ENCODE assay signal across 9 cellular contexts in the genomic region with DNA sequence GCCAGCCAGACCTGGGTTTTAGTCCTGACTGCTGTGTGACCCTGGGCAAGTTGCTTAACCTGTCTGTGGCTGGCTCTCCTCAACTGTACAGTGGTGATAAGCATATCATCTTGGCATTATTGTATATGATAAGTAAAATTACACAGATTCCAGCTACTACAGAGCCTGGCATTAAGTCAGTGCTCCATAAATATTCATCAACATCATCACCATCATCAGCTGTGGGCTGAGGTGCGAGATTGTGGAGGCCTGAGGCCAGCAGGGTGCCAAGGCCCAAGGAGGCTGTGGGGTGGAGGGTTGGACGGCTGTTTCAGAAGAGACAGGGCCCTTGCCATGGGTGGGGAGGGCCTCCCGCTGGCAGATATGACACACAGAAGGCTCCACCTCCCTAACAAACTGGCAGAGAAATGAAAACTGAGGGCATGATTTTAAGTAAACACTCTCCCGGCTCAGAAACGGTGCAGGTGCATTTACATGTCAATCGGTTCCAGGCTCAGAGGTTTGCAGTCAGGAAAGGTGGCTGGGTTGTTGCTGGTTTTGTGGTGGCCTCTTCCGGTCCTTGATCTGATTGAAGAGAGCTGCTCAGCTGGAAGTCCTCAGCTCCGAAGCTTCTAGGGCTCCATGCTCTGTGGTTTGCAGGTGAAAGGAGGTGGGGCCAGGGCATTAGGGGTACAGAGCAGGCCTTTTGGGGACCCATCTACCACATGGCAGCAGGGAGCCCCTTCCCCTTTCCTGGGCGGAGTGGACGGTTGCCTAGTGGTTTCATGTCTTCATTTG. TPM values are rescaled to one million over a fixed set of nuclear protein-coding genes. Genes with fewer than 3 reads are reported as not detected.
DNase-seq lines count a peak whose midpoint lies in the region; ATAC-seq, FAIRE-seq and TF ChIP-seq lines count a peak whose summit lies in the region.
"Had no signal": no experiment of that assay in that cellular context is flagged by ENCODE, and none has a peak within 500 bp of the region (broad histone marks: within the 10 kb centered on the region; RNA-seq: fewer than 3 reads in every experiment).

No MANE protein-coding gene starts in this region.

- TF ChIP-seq RAD21 in HepG2 (CRISPR knock-in tag; IDR thresholded peaks at IDR 0.05) = no peak

- no peaks in the 10 kb centered on the region for H3K4me1 ChIP-seq in HepG2 (ENCODE audit: insufficient read depth, low read length)
- peaks cover 4% of the 10 kb centered on the region; the same call in 1 of the 2 replicates for H3K4me1 ChIP-seq in Karpas-422 (ENCODE audit: low read length)

- H3K9ac ChIP-seq in HepG2 (ENCODE audit: insufficient read depth, low read depth, low read length) (no peak overlapping the region), Karpas-422 (ENCODE audit: low read length) (no peak overlapping the region)

- H3K9me3 ChIP-seq in HepG2 (ENCODE audit: low read length) (no peaks in the 10 kb centered on the region), Karpas-422 (ENCODE audit: low read length) (no peaks in the 10 kb centered on the region)

- H3K27ac ChIP-seq in HepG2 (ENCODE audit: extremely low read length, insufficient read depth, low read length) = no peak overlapping the region
- H3K27ac ChIP-seq in Karpas-422 (ENCODE audit: low read length) = no peak overlapping the region
- H3K27ac ChIP-seq: epithelial cell of prostate had no signal

- WGBS in HepG2 (ENCODE audit: low lambda C conversion rate) = 34% methylated on average over 7 of the region's 10 CpGs

- ATAC-seq in GM19043 (IDR thresholded peaks at IDR 0.05; ENCODE audit: low read depth, unreplicated experiment) = peak; percentile 72
- no peak for ATAC-seq in HepG2
- no peak for ATAC-seq in HG03565 (IDR thresholded peaks at IDR 0.05; ENCODE audit: unreplicated experiment)

- in situ Hi-C loops in HepG2 (cut with HindIII; ENCODE audit: extremely low pct_ligation_motif_present, low pct_unique_long_range_greater_than_20kb) = no loop called here

- no peak overlapping the region for H3K4me3 ChIP-seq in HepG2 (replicated peaks in 1 of 3; ENCODE audit: insufficient read depth in 1 of 3, low read depth in 2 of 3, low read length in 3 of 3)
- no peak overlapping the region for H3K4me3 ChIP-seq in Karpas-422 (ENCODE audit: low read length)

- DNase-seq in LoVo (ENCODE audit: low spot score) (peak; percentile 42), HepG2 (ENCODE audit: low spot score) (no peak), NCI-H1694 (lab: John Stamatoyannopoulos, UW) (no peak), midbrain (lab: John Stamatoyannopoulos, UW) (no peak), Karpas-422 (no peak)
- peak; percentile 24 to 43 for DNase-seq in activated CD4-positive, alpha-beta T cell treated with anti-CD3 and anti-CD28 coated beads, Interleukin-2, amount 50 U/mL, for 48 hours

- H3K79me2 ChIP-seq in HepG2 (ENCODE audit: insufficient read depth, low read length) = no peaks in the 10 kb centered on the region
- H3K79me2 ChIP-seq in Karpas-422 (ENCODE audit: low read length) = no peaks in the 10 kb centered on the region

- H3K36me3 ChIP-seq in HepG2 (replicated peaks in 1 of 2; ENCODE audit: control insufficient read depth in 1 of 2, insufficient read depth in 2 of 2, low read length in 2 of 2) (no peaks in the 10 kb centered on the region), Karpas-422 (ENCODE audit: insufficient read depth, low read length) (no peaks in the 10 kb centered on the region)

- TF ChIP-seq EP300 in HepG2 (IDR thresholded peaks at IDR 0.05; ENCODE audit: low read depth in 2 of 2, low read length in 2 of 2) = no peak
- TF ChIP-seq EP300 in HepG2 (CRISPR knock-in tag; IDR thresholded peaks at IDR 0.05; ENCODE audit: borderline replicate concordance) = no peak

- POLR2A ChIA-PET in HepG2 (lab: Yijun Ruan, JAX) = no interaction called here

- TF ChIP-seq POLR2A in HepG2 (IDR thresholded peaks at IDR 0.05; ENCODE audit: insufficient read depth in 1 of 2, low read depth in 2 of 2, low read length in 2 of 2) = no peak

- no peaks in the 10 kb centered on the region for H3K9me2 ChIP-seq in Karpas-422 (replicated peaks; ENCODE audit: insufficient read depth, low read length)

- H2AFZ ChIP-seq in HepG2 (ENCODE audit: low read length) (no peak overlapping the region), Karpas-422 (ENCODE audit: low read length) (no peak overlapping the region)

- no TSS peak for BruUV-seq in HepG2 (replicated peaks; lab: Mats Ljungman, UMichigan)

- TF ChIP-seq CTCF in HepG2 (CRISPR knock-in tag; IDR thresholded peaks at IDR 0.05) = no peak

- intact Hi-C loops in HepG2 (cut with micrococcal nuclease; ENCODE audit: unreplicated experiment) = no loop called here

- H4K20me1 ChIP-seq in HepG2 (ENCODE audit: insufficient read depth, low read length) (peaks cover 2% of the 10 kb centered on the region; the same call in 1 of the 2 replicates), Karpas-422 (ENCODE audit: insufficient read depth, low read depth, low read length) (no peaks in the 10 kb centered on the region)

- no peak overlapping the region for H3K4me2 ChIP-seq in HepG2 (ENCODE audit: low read depth, low read length)
- H3K4me2 ChIP-seq in Karpas-422 (ENCODE audit: low read depth, low read length, poor library complexity, severe bottlenecking) = no peak overlapping the region

- no peak for FAIRE-seq in HepG2 (lab: Jason Lieb, UNC)

- H3K27me3 ChIP-seq in HepG2 (ENCODE audit: control insufficient read depth in 1 of 2, insufficient read depth in 2 of 2, low read length in 2 of 2) (peaks cover 6 to 56% of the 10 kb centered on the region in 2 experiments), Karpas-422 (ENCODE audit: low read length) (no peaks in the 10 kb centered on the region)

- CTCF ChIA-PET in HepG2 (lab: Yijun Ruan, JAX; ENCODE audit: low intra/inter-chr PET ratio, low total read pairs) = no interaction called here

TF ChIP-seq in HepG2, 621 proteins besides CTCF, POLR2A, EP300 and RAD21:
- TF ChIP-seq MAF1 (CRISPR knock-in tag; IDR thresholded peaks at IDR 0.05; ENCODE audit: borderline replicate concordance) (no peak), ZNF768 (CRISPR knock-in tag; IDR thresholded peaks at IDR 0.05) (peak; percentile 21; the same call in 1 of the 2 replicates)

RNA-seq across cellular contexts. Expression of gene CRYGN, which starts 10.2 kb away (rescaled TPM):
- total RNA-seq in HepG2 (2016; rRNA removed; fragmentation: Illumina TruSeq; extraction: Trizol) = not detected in 2 replicates
- total RNA-seq in HepG2 (2016; cell fraction: cytosol; rRNA removed; fragmentation: Illumina TruSeq; extraction: Trizol; ENCODE audit: low read depth) = not detected in 2 replicates
- not detected in 2 replicates for total RNA-seq in HepG2 (2016; cell fraction: insoluble cytoplasmic fraction; rRNA removed; fragmentation: Illumina TruSeq; extraction: Trizol)
- not detected in 2 replicates for total RNA-seq in HepG2 (2016; cell fraction: membrane; rRNA removed; fragmentation: Illumina TruSeq; extraction: Trizol)
- total RNA-seq in HepG2 (2016; cell fraction: nucleus; rRNA removed; fragmentation: Illumina TruSeq; extraction: Trizol) = not detected in 2 replicates
- polyA plus RNA-seq in HepG2 (2011; rRNA removed) = 0.11 TPM in 1 of 2 replicates, not detected in the other
- not detected in 2 replicates for polyA plus RNA-seq in HepG2 (2011; cell fraction: cytosol; rRNA removed)
- polyA plus RNA-seq in HepG2 (2011; cell fraction: nucleus; rRNA removed) = 0.14 and 0.18 TPM in 2 replicates
- polyA plus RNA-seq in HepG2 (2012) = not detected in 2 replicates
- not detected in 2 replicates for polyA plus RNA-seq in HepG2 (2016; cell fraction: cytosol; fragmentation: Illumina TruSeq; extraction: Trizol; ENCODE audit: low read depth)
- polyA plus RNA-seq in HepG2 (2016; cell fraction: insoluble cytoplasmic fraction; fragmentation: Illumina TruSeq; extraction: Trizol; ENCODE audit: low read depth) = not detected in 2 replicates
- not detected in 2 replicates for polyA plus RNA-seq in HepG2 (2016; cell fraction: membrane; fragmentation: Illumina TruSeq; extraction: Trizol; ENCODE audit: low read depth)
- polyA plus RNA-seq in HepG2 (2016; cell fraction: nucleus; fragmentation: Illumina TruSeq; extraction: Trizol; ENCODE audit: insufficient read depth, low read depth) = not detected in 2 replicates
- polyA minus RNA-seq in HepG2 (2011; rRNA and poly(A)+ RNA removed; ENCODE audit: low replicate concordance) = 0.07 TPM in 1 of 2 replicates, not detected in the other
- polyA minus RNA-seq in HepG2 (2011; cell fraction: cytosol; rRNA and poly(A)+ RNA removed) = not detected in 2 replicates
- not detected in 2 replicates for polyA minus RNA-seq in HepG2 (2011; cell fraction: nucleus; rRNA and poly(A)+ RNA removed)
- not detected in 2 replicates for total RNA-seq in Karpas-422 (2014; rRNA removed; shearing (Covaris generic); ENCODE audit: low replicate concordance)

RNA-seq across cellular contexts. Expression of gene WDR86, which starts 19.9 kb away (rescaled TPM):
- 0.11 TPM in 1 of 2 replicates, not detected in the other for total RNA-seq in HepG2 (2016; rRNA removed; fragmentation: Illumina TruSeq; extraction: Trizol)
- not detected in 2 replicates for total RNA-seq in HepG2 (2016; cell fraction: cytosol; rRNA removed; fragmentation: Illumina TruSeq; extraction: Trizol; ENCODE audit: low read depth)
- total RNA-seq in HepG2 (2016; cell fraction: insoluble cytoplasmic fraction; rRNA removed; fragmentation: Illumina TruSeq; extraction: Trizol) = not detected in 2 replicates
- total RNA-seq in HepG2 (2016; cell fraction: membrane; rRNA removed; fragmentation: Illumina TruSeq; extraction: Trizol) = 0.24 TPM in 1 of 2 replicates, not detected in the other
- total RNA-seq in HepG2 (2016; cell fraction: nucleus; rRNA removed; fragmentation: Illumina TruSeq; extraction: Trizol) = 0.50 TPM in 1 of 2 replicates, not detected in the other
- polyA plus RNA-seq in HepG2 (2011; rRNA removed) = 2.9 and 4.3 TPM in 2 replicates
- polyA plus RNA-seq in HepG2 (2011; cell fraction: cytosol; rRNA removed) = 1.2 and 2.5 TPM in 2 replicates
- polyA plus RNA-seq in HepG2 (2011; cell fraction: nucleus; rRNA removed) = 22.1 and 28.5 TPM in 2 replicates
- 1.7 and 1.9 TPM in 2 replicates for polyA plus RNA-seq in HepG2 (2012)
- polyA plus RNA-seq in HepG2 (2016; cell fraction: cytosol; fragmentation: Illumina TruSeq; extraction: Trizol; ENCODE audit: low read depth) = 0.14 TPM in 1 of 2 replicates, not detected in the other
- polyA plus RNA-seq in HepG2 (2016; cell fraction: insoluble cytoplasmic fraction; fragmentation: Illumina TruSeq; extraction: Trizol; ENCODE audit: low read depth) = not detected in 2 replicates
- 0.15 and 0.16 TPM in 2 replicates for polyA plus RNA-seq in HepG2 (2016; cell fraction: membrane; fragmentation: Illumina TruSeq; extraction: Trizol; ENCODE audit: low read depth)
- 0.61 TPM in 1 of 2 replicates, not detected in the other for polyA plus RNA-seq in HepG2 (2016; cell fraction: nucleus; fragmentation: Illumina TruSeq; extraction: Trizol; ENCODE audit: insufficient read depth, low read depth)
- 3.2 TPM in 1 of 2 replicates, not detected in the other for polyA minus RNA-seq in HepG2 (2011; rRNA and poly(A)+ RNA removed; ENCODE audit: low replicate concordance)
- 0.59 and 1.6 TPM in 2 replicates for polyA minus RNA-seq in HepG2 (2011; cell fraction: cytosol; rRNA and poly(A)+ RNA removed)
- polyA minus RNA-seq in HepG2 (2011; cell fraction: nucleus; rRNA and poly(A)+ RNA removed) = 5.0 TPM in 2 replicates
- total RNA-seq in Karpas-422 (2014; rRNA removed; shearing (Covaris generic); ENCODE audit: low replicate concordance) = not detected in 2 replicates

Comparison
In these comparisons a context has a peak if more than half of its experiments do, and no peak if none do; other contexts are left out.
1. DNase-seq: peak in LoVo (single experiment) and activated CD4-positive, alpha-beta T cell treated with anti-CD3 and anti-CD28 coated beads, Interleukin-2, amount 50 U/mL, for 48 hours (2 of 2); none in HepG2 (single experiment), NCI-H1694 (single experiment), midbrain (single experiment) and Karpas-422 (single experiment).